In genomic region chr2:202944816-202945215, GRCh38 we compare ENCODE assay signal across 21 cellular contexts. TPM values are rescaled to one million over a fixed set of nuclear protein-coding genes. Genes with fewer than 3 reads are reported as not detected.
A peak's percentile ranks its signal among the peaks of the same experiment; 100 is the strongest.
DNase-seq lines count a peak whose midpoint lies in the region; TF ChIP-seq lines count a peak whose summit lies in the region.
"Had no signal": no experiment of that assay in that cellular context is flagged by ENCODE, and none has a peak within 500 bp of the region (broad histone marks: within the 10 kb centered on the region; RNA-seq: fewer than 3 reads in every experiment).

No MANE protein-coding gene starts in this region.

- H3K4me1 ChIP-seq in adipocyte (ENCODE audit: control insufficient read depth, insufficient read depth, low read length) = peaks cover 3% of the 10 kb centered on the region
- no peaks in the 10 kb centered on the region for H3K4me1 ChIP-seq in adrenal gland (replicated peaks in 1 of 2)
- H3K4me1 ChIP-seq: HAP-1, SJCRH30 had no signal

- 91 to 95% (median 92%) methylated on average over 3 of the region's 3 CpGs for WGBS in adrenal gland, 4 donors

- no peak overlapping the region for H3K27ac ChIP-seq in AG04450 (ENCODE audit: low read depth, low read length)
- no peak overlapping the region for H3K27ac ChIP-seq in adrenal gland
- H3K27ac ChIP-seq: C4-2B, KMS-11, SJCRH30 had no signal

- intact Hi-C loops in adrenal gland (cut with DNase I) = no loop called here

- no peaks in the 10 kb centered on the region for H3K9me3 ChIP-seq in AG04450 (ENCODE audit: control insufficient read depth, insufficient read depth, low read length)
- H3K9me3 ChIP-seq in adipocyte (ENCODE audit: control insufficient read depth, low read length) = peaks cover 10% of the 10 kb centered on the region
- H3K9me3 ChIP-seq in adrenal gland (replicated peaks in 1 of 3) = no peaks in the 10 kb centered on the region

- POLR2A ChIA-PET in AG04450 (lab: Yijun Ruan, JAX) = no interaction called here

- H3K4me3 ChIP-seq in AG04450 (ENCODE audit: low read depth, low read length) (no peak overlapping the region), adipocyte (ENCODE audit: low read length) (no peak overlapping the region), adrenal gland (no peak overlapping the region)
- H3K4me3 ChIP-seq: GM23338, HAP-1, SJCRH30 had no signal

- H3K9ac ChIP-seq in adipocyte (ENCODE audit: low read length) = no peak overlapping the region
- H3K9ac ChIP-seq: KMS-11 had no signal

- no peaks in the 10 kb centered on the region for H3K27me3 ChIP-seq in AG04450 (ENCODE audit: control insufficient read depth, insufficient read depth, low read length)
- H3K27me3 ChIP-seq in adipocyte (replicated peaks; ENCODE audit: control insufficient read depth, insufficient read depth, low read length) = no peaks in the 10 kb centered on the region
- no peaks in the 10 kb centered on the region for H3K27me3 ChIP-seq in adrenal gland
- H3K27me3 ChIP-seq: SJCRH30 had no signal

- in situ Hi-C loops in KBM-7 (cut with MboI; ENCODE audit: low pct_unique_long_range_greater_than_20kb, low sequenced_read_pairs) = no loop called here

- H3K36me3 ChIP-seq in adipocyte (ENCODE audit: control insufficient read depth, insufficient read depth, low read length, severe bottlenecking) = peaks cover 18% of the 10 kb centered on the region
- peaks cover 0 to 5% of the 10 kb centered on the region in 2 donors for H3K36me3 ChIP-seq in adrenal gland (replicated peaks in 1 of 2)
- H3K36me3 ChIP-seq: HAP-1 had no signal

- DNase-seq in AG04450 (ENCODE audit: low read depth, low spot score) = peak; percentile 4
- DNase-seq in HCEC 1CT = peak; percentile 18
- peak; percentile 22 for DNase-seq in adipocyte (ENCODE audit: low read depth)
- peak; percentile 4 for DNase-seq in kidney tubule cell (ENCODE audit: low spot score)
- DNase-seq in CD1c-positive myeloid dendritic cell (ENCODE audit: extremely low spot score) = no peak
- no peak for DNase-seq in adrenal gland
- DNase-seq in NCI-H1417 (lab: John Stamatoyannopoulos, UW) = no peak
- no peak for DNase-seq in KBM-7
- DNase-seq: CD8-positive, alpha-beta memory T cell; DND-41; NCI-H1092; NCI-H1436 treated with DMSO at 0.1 percent for 48 hours; NCI-H1930; NCI-H2107; NCI-H524; NCI-H748 treated with DMSO at 0.1 percent for 48 hours; SJCRH30 had no signal

- CTCF ChIA-PET in AG04450 (lab: Charles Lee) = no interaction called here

- no peak for TF ChIP-seq CTCF in AG04450 (IDR thresholded peaks at IDR 0.05; ENCODE audit: low read depth, low read length)
- TF ChIP-seq CTCF in adrenal gland (IDR thresholded peaks at IDR 0.05) = no peak

- no peak for TF ChIP-seq POLR2A in adrenal gland (IDR thresholded peaks at IDR 0.05)

RNA-seq across cellular contexts. Expression of gene CARF, which starts 32.7 kb away (rescaled TPM):
- polyA plus RNA-seq in AG04450 (2011; rRNA removed) (6.2 and 7.5 TPM in 2 replicates), adrenal gland (1 to 10 TPM; 1.9 to 9.3 (median 2.2) TPM)
- 4.1 and 6.0 TPM in 2 replicates for polyA minus RNA-seq in AG04450 (2011; rRNA and poly(A)+ RNA removed)
- total RNA-seq in adrenal gland = 10 to 100 TPM in 5 of 8 donors, 1 to 10 TPM in 3; 6.7 to 27.9 (median 11.0) TPM

RNA-seq across cellular contexts. Expression of gene WDR12, which starts 33.3 kb away (rescaled TPM):
- polyA plus RNA-seq in AG04450 (2011; rRNA removed) (30.6 and 51.9 TPM in 2 replicates), adrenal gland (10 to 100 TPM; 23.8 to 68.7 (median 33.5) TPM)
- 6.9 and 17.1 TPM in 2 replicates for polyA minus RNA-seq in AG04450 (2011; rRNA and poly(A)+ RNA removed)
- total RNA-seq in adrenal gland = 10 to 100 TPM; 12.4 to 54.1 (median 38.3) TPM

Comparison
In these comparisons a context has a peak if more than half of its experiments do, and no peak if none do; other contexts are left out.
1. DNase-seq: peak in AG04450 (single experiment), HCEC 1CT (single experiment), adipocyte (single experiment) and kidney tubule cell (single experiment); none in CD1c-positive myeloid dendritic cell (single experiment), adrenal gland (0 of 7), NCI-H1417 (0 of 3) and KBM-7 (single experiment).